ENCODE assay signal across 8 cellular contexts in genomic region chr9:82216435-82216834, GRCh38.
"Had no signal": no experiment of that assay in that cellular context is flagged by ENCODE, and none has a peak within 500 bp of the region (broad histone marks: within the 10 kb centered on the region; RNA-seq: fewer than 3 reads in every experiment).

No MANE protein-coding gene starts in this region.

- H3K4me3 ChIP-seq: GM12878 had no signal

- ATAC-seq: GM12878 had no signal

- FAIRE-seq: G401.6, GM12878, GM12891, GM12892, GM18507, GM19239 had no signal

- DNase-seq: GDM1, GF-D8 had no signal
